In genomic region chr4:10716163-10716562, GRCh38 we compare ENCODE assay signal across 18 cellular contexts. TPM values are rescaled to one million over a fixed set of nuclear protein-coding genes. Genes with fewer than 3 reads are reported as not detected.
DNase-seq lines count a peak whose midpoint lies in the region; ATAC-seq and TF ChIP-seq lines count a peak whose summit lies in the region.
"Had no signal": no experiment of that assay in that cellular context is flagged by ENCODE, and none has a peak within 500 bp of the region (broad histone marks: within the 10 kb centered on the region; RNA-seq: fewer than 3 reads in every experiment).

No MANE protein-coding gene starts in this region.

- TF ChIP-seq CTCF in C4-2B (conservative IDR thresholded peaks at IDR 0.05) = peak; percentile 17
- no peak for TF ChIP-seq CTCF in fibroblast of mammary gland (conservative IDR thresholded peaks at IDR 0.05; ENCODE audit: control insufficient read depth, insufficient read depth, low read depth, low read length)
- TF ChIP-seq CTCF in ovary (IDR thresholded peaks at IDR 0.05) = no peak

- peaks cover 13% of the 10 kb centered on the region for H3K9me3 Mint-ChIP-seq in activated CD4-positive, alpha-beta T cell treated with anti-CD3 and anti-CD28 coated beads, Interleukin-2, amount 10 ng/mL, durations not matched to agents 24 days and 14 days

- WGBS in ovary, 3 donors = 67 to 90% (median 81%) methylated on average over 2 of the region's 2 CpGs

- no peak overlapping the region for H3K4me3 Mint-ChIP-seq in activated CD4-positive, alpha-beta T cell treated with anti-CD3 and anti-CD28 coated beads, Interleukin-2, amount 10 ng/mL, durations not matched to agents 24 days and 14 days

- H3K27ac Mint-ChIP-seq in activated CD4-positive, alpha-beta T cell treated with anti-CD3 and anti-CD28 coated beads, Interleukin-2, amount 10 ng/mL, durations not matched to agents 24 days and 14 days = no peak overlapping the region

- peaks cover 14% of the 10 kb centered on the region for H3K4me1 Mint-ChIP-seq in activated CD4-positive, alpha-beta T cell treated with anti-CD3 and anti-CD28 coated beads, Interleukin-2, amount 10 ng/mL, durations not matched to agents 24 days and 14 days

- H3K4me1 ChIP-seq in adipocyte (ENCODE audit: control insufficient read depth, insufficient read depth, low read length) = no peaks in the 10 kb centered on the region
- H3K4me1 ChIP-seq in ovary (ENCODE audit: insufficient read depth) = no peaks in the 10 kb centered on the region

- H3K36me3 Mint-ChIP-seq in activated CD4-positive, alpha-beta T cell treated with anti-CD3 and anti-CD28 coated beads, Interleukin-2, amount 10 ng/mL, durations not matched to agents 24 days and 14 days (ENCODE audit: low read depth) = peaks cover 5% of the 10 kb centered on the region

- ATAC-seq in HG02870 (IDR thresholded peaks at IDR 0.05; ENCODE audit: unreplicated experiment) = no peak

- peaks cover 14% of the 10 kb centered on the region for H3K9me3 ChIP-seq in adipocyte (ENCODE audit: control insufficient read depth, low read length)
- no peaks in the 10 kb centered on the region for H3K9me3 ChIP-seq in ovary
- H3K9me3 ChIP-seq: MG63, SK-N-SH had no signal

- no peak overlapping the region for H3K27ac ChIP-seq in C4-2B
- H3K27ac ChIP-seq in ovary = no peak overlapping the region
- H3K27ac ChIP-seq: GM23248 had no signal

- DNase-seq in LHCN-M2 (ENCODE audit: low read depth) (peak; percentile 29), adipocyte (ENCODE audit: low read depth) (peak; percentile 4), fibroblast of mammary gland (ENCODE audit: low read depth) (peak; percentile 16), ovary (no peak), HuH-7.5 (ENCODE audit: low spot score) (no peak)
- no peak for DNase-seq in activated CD4-positive, alpha-beta T cell treated with anti-CD3 and anti-CD28 coated beads, Interleukin-2, amount 10 ng/mL, durations not matched to agents 24 days and 14 days
- DNase-seq: GF-D8, KBM-7, NCI-H1105, NCI-H1694, Right ventricle myocardium superior, SK-N-SH had no signal

- TF ChIP-seq POLR2A in ovary (IDR thresholded peaks at IDR 0.05) = no peak

- intact Hi-C loops in activated CD4-positive, alpha-beta T cell treated with anti-CD3 and anti-CD28 coated beads, Interleukin-2, amount 10 ng/mL, durations not matched to agents 24 days and 14 days (cut with micrococcal nuclease) = no loop called here
- intact Hi-C loops in ovary (cut with DNase I) = loop anchor here in 1 of 4 donors (10.0 kb wide), 1 partner anchor 131 kb away; no protein-coding TSS in a partner anchor

- H3K27me3 Mint-ChIP-seq in activated CD4-positive, alpha-beta T cell treated with anti-CD3 and anti-CD28 coated beads, Interleukin-2, amount 10 ng/mL, durations not matched to agents 24 days and 14 days = no peaks in the 10 kb centered on the region

- H3K4me3 ChIP-seq in adipocyte (ENCODE audit: low read length) (no peak overlapping the region), fibroblast of mammary gland (ENCODE audit: control insufficient read depth, low read depth, low read length) (no peak overlapping the region), ovary (no peak overlapping the region)
- H3K4me3 ChIP-seq: GM23248, MG63 had no signal

- H3K36me3 ChIP-seq in adipocyte (ENCODE audit: control insufficient read depth, insufficient read depth, low read length, severe bottlenecking) (no peaks in the 10 kb centered on the region), ovary (no peaks in the 10 kb centered on the region)
- H3K36me3 ChIP-seq: MG63 had no signal

- H3K27me3 ChIP-seq in adipocyte (replicated peaks; ENCODE audit: control insufficient read depth, insufficient read depth, low read length) (no peaks in the 10 kb centered on the region), ovary (no peaks in the 10 kb centered on the region)
- H3K27me3 ChIP-seq: MG63 had no signal

- no peak for TF ChIP-seq EP300 in ovary (IDR thresholded peaks at IDR 0.05)

- no peak overlapping the region for H3K9ac ChIP-seq in adipocyte (ENCODE audit: low read length)
- H3K9ac ChIP-seq: GM23248, SK-N-SH had no signal

RNA-seq across cellular contexts. Expression of gene CLNK, which starts 31.6 kb away (rescaled TPM):
- not detected in 2 replicates for total RNA-seq in LHCN-M2 (2014; rRNA removed)
- polyA plus RNA-seq in LHCN-M2 (2012) = not detected
- 0.79 and 0.80 TPM in 2 replicates for total RNA-seq in activated CD4-positive, alpha-beta T cell treated with anti-CD3 and anti-CD28 coated beads, Interleukin-2, amount 10 ng/mL, durations not matched to agents 24 days and 14 days
- under 1 TPM in 2 of 7 donors, not detected in 5; 0.10 to 0.22 TPM for total RNA-seq in ovary
- polyA plus RNA-seq in ovary = under 1 TPM in 1 of 2 donors, not detected in 1; 0.23 TPM
- total RNA-seq: A172, GM23248, Right ventricle myocardium superior had no signal
- polyA plus RNA-seq: BJ, GM23248, SK-N-SH had no signal

Comparison
In these comparisons a context has a peak if more than half of its experiments do, and no peak if none do; other contexts are left out.
1. DNase-seq: peak in LHCN-M2 (single experiment), adipocyte (single experiment) and fibroblast of mammary gland (single experiment); none in activated CD4-positive, alpha-beta T cell treated with anti-CD3 and anti-CD28 coated beads, Interleukin-2, amount 10 ng/mL, durations not matched to agents 24 days and 14 days (single experiment), ovary (0 of 5) and HuH-7.5 (single experiment).